8 cellular contexts compared by ENCODE assay signal in genomic region chr6:30685157-30685976, GRCh38. TPM values are rescaled to one million over a fixed set of nuclear protein-coding genes. Genes with fewer than 3 reads are reported as not detected.
DNase-seq lines count a peak whose midpoint lies in the region; ATAC-seq and TF ChIP-seq lines count a peak whose summit lies in the region.

No MANE protein-coding gene starts in this region.

- H3K27me3 ChIP-seq in BE2C (no peaks in the 10 kb centered on the region), stomach (no peaks in the 10 kb centered on the region)

- peaks cover 62% of the 10 kb centered on the region for H3K36me3 Mint-ChIP-seq in activated T-helper 2 cell treated with anti-CD3 and anti-CD28 coated beads, Interferon-gamma antibody, Interleukin-2, Interleukin-4, amounts not matched to agents 10 μg/mL and 5 μg/mL and 100 μg/mL, durations not matched to agents 14 hours and 24 hours and 36 hours (ENCODE audit: low read depth)

- H3K4me3 Mint-ChIP-seq in activated T-helper 2 cell treated with anti-CD3 and anti-CD28 coated beads, Interferon-gamma antibody, Interleukin-2, Interleukin-4, amounts not matched to agents 10 μg/mL and 5 μg/mL and 100 μg/mL, durations not matched to agents 14 hours and 24 hours and 36 hours (ENCODE audit: low read depth) = peak overlapping the region; percentile 97

- DNase-seq in BE2C (peak; percentile 41), iPS-NIHi11 (ENCODE audit: low spot score) (peak; percentile 25), stomach (no peak), amygdala (lab: John Stamatoyannopoulos, UW) (no peak), NCI-H1092 treated with DMSO at 0.1 percent for 48 hours (lab: John Stamatoyannopoulos, UW) (no peak)
- no peak for DNase-seq in Jurkat, Clone E6-1 (ENCODE audit: low read depth, low spot score)
- no peak for DNase-seq in activated T-helper 2 cell treated with anti-CD3 and anti-CD28 coated beads, Interferon-gamma antibody, Interleukin-2, Interleukin-4, amounts not matched to agents 10 μg/mL and 5 μg/mL and 100 μg/mL, durations not matched to agents 14 hours and 24 hours and 36 hours (ENCODE audit: low spot score)

- H3K4me1 ChIP-seq in BE2C = peaks cover 10% of the 10 kb centered on the region; the same call in 1 of the 2 replicates
- H3K4me1 ChIP-seq in stomach = peaks cover 34 to 84% (median 60%) of the 10 kb centered on the region in 4 donors

- TF ChIP-seq CTCF in BE2C (IDR thresholded peaks at IDR 0.05; ENCODE audit: low read depth, low read length) = peak; percentile 30
- no peak for TF ChIP-seq CTCF in stomach (IDR thresholded peaks at IDR 0.05)

- H3K4me1 Mint-ChIP-seq in activated T-helper 2 cell treated with anti-CD3 and anti-CD28 coated beads, Interferon-gamma antibody, Interleukin-2, Interleukin-4, amounts not matched to agents 10 μg/mL and 5 μg/mL and 100 μg/mL, durations not matched to agents 14 hours and 24 hours and 36 hours (ENCODE audit: low read depth) = peaks cover 33% of the 10 kb centered on the region

- 40 to 70% (median 54%) methylated on average over 28 of the region's 28 CpGs for WGBS in stomach, 5 donors

- H3K4me3 ChIP-seq in BE2C (ENCODE audit: low read depth, low read length) = peak overlapping the region; percentile 74
- H3K4me3 ChIP-seq in Jurkat, Clone E6-1 (ENCODE audit: low read length) = peak overlapping the region; percentile 87
- H3K4me3 ChIP-seq in stomach = peak overlapping the region; percentile 69 to 88 (median 82)

- intact Hi-C loops in activated T-helper 2 cell treated with anti-CD3 and anti-CD28 coated beads, Interferon-gamma antibody, Interleukin-2, Interleukin-4, amounts not matched to agents 10 μg/mL and 5 μg/mL and 100 μg/mL, durations not matched to agents 14 hours and 24 hours and 36 hours (cut with micrococcal nuclease) = loop anchor here (5.0 kb wide), 2 partner anchors 128 to 967 kb away; partner anchors contain the start of genes BAG6, GNL1 and PRR3
- intact Hi-C loops in stomach (cut with DNase I; ENCODE audit: low total_unique reads) = no loop called here

- H3K27ac ChIP-seq in stomach = peak overlapping the region; percentile 77 to 99 (median 97)

- no peak for TF ChIP-seq POLR2A in stomach (IDR thresholded peaks at IDR 0.05)

- ATAC-seq in HG03521 (IDR thresholded peaks at IDR 0.05; ENCODE audit: unreplicated experiment) = no peak

- no peaks in the 10 kb centered on the region for H3K27me3 Mint-ChIP-seq in activated T-helper 2 cell treated with anti-CD3 and anti-CD28 coated beads, Interferon-gamma antibody, Interleukin-2, Interleukin-4, amounts not matched to agents 10 μg/mL and 5 μg/mL and 100 μg/mL, durations not matched to agents 14 hours and 24 hours and 36 hours (ENCODE audit: low read depth)

- H3K9me3 Mint-ChIP-seq in activated T-helper 2 cell treated with anti-CD3 and anti-CD28 coated beads, Interferon-gamma antibody, Interleukin-2, Interleukin-4, amounts not matched to agents 10 μg/mL and 5 μg/mL and 100 μg/mL, durations not matched to agents 14 hours and 24 hours and 36 hours = no peaks in the 10 kb centered on the region

- no peak for TF ChIP-seq EP300 in stomach (IDR thresholded peaks at IDR 0.05)

- H3K27ac Mint-ChIP-seq in activated T-helper 2 cell treated with anti-CD3 and anti-CD28 coated beads, Interferon-gamma antibody, Interleukin-2, Interleukin-4, amounts not matched to agents 10 μg/mL and 5 μg/mL and 100 μg/mL, durations not matched to agents 14 hours and 24 hours and 36 hours = peak overlapping the region; percentile 93

- H3K36me3 ChIP-seq in BE2C (peaks cover 16% of the 10 kb centered on the region), stomach (peaks cover 0 to 6% (median 2%) of the 10 kb centered on the region in 4 donors)

- H3K9me3 ChIP-seq in BE2C (no peaks in the 10 kb centered on the region), stomach (no peaks in the 10 kb centered on the region)

RNA-seq across cellular contexts. Expression of gene PPP1R18, which starts 1.1 kb away (rescaled TPM):
- polyA plus RNA-seq in BE2C (2012; ENCODE audit: insufficient read depth, insufficient read length, low read depth) = 273 TPM
- polyA plus RNA-seq in Jurkat, Clone E6-1 (2012; ENCODE audit: insufficient read depth, insufficient read length) = 130 TPM
- 137 and 144 TPM in 2 replicates for total RNA-seq in activated T-helper 2 cell treated with anti-CD3 and anti-CD28 coated beads, Interferon-gamma antibody, Interleukin-2, Interleukin-4, amounts not matched to agents 10 μg/mL and 5 μg/mL and 100 μg/mL, durations not matched to agents 14 hours and 24 hours and 36 hours
- total RNA-seq in stomach = 10 to 100 TPM in 4 of 5 donors, 1 to 10 TPM in 1; 9.0 to 20.1 (median 12.8) TPM
- 10 to 100 TPM; 24.7 to 40.3 (median 32.2) TPM for polyA plus RNA-seq in stomach

RNA-seq across cellular contexts. Expression of gene NRM, which starts 5.4 kb away (rescaled TPM):
- 58.5 TPM for polyA plus RNA-seq in BE2C (2012; ENCODE audit: insufficient read depth, insufficient read length, low read depth)
- polyA plus RNA-seq in Jurkat, Clone E6-1 (2012; ENCODE audit: insufficient read depth, insufficient read length) = 75.0 TPM
- 23.1 and 24.2 TPM in 2 replicates for total RNA-seq in activated T-helper 2 cell treated with anti-CD3 and anti-CD28 coated beads, Interferon-gamma antibody, Interleukin-2, Interleukin-4, amounts not matched to agents 10 μg/mL and 5 μg/mL and 100 μg/mL, durations not matched to agents 14 hours and 24 hours and 36 hours
- 1 to 10 TPM in 4 of 5 donors, under 1 TPM in 1; 0.92 to 6.4 (median 2.9) TPM for total RNA-seq in stomach
- 10 to 100 TPM in 1 of 3 donors, 1 to 10 TPM in 2; 4.1 to 15.8 (median 8.5) TPM for polyA plus RNA-seq in stomach

RNA-seq across cellular contexts. Expression of gene DHX16, which starts 12.6 kb away (rescaled TPM):
- polyA plus RNA-seq in BE2C (2012; ENCODE audit: insufficient read depth, insufficient read length, low read depth) = 80.9 TPM
- 71.4 TPM for polyA plus RNA-seq in Jurkat, Clone E6-1 (2012; ENCODE audit: insufficient read depth, insufficient read length)
- total RNA-seq in activated T-helper 2 cell treated with anti-CD3 and anti-CD28 coated beads, Interferon-gamma antibody, Interleukin-2, Interleukin-4, amounts not matched to agents 10 μg/mL and 5 μg/mL and 100 μg/mL, durations not matched to agents 14 hours and 24 hours and 36 hours = 48.4 and 48.5 TPM in 2 replicates
- total RNA-seq in stomach = 10 to 100 TPM; 22.0 to 67.0 (median 30.1) TPM
- 10 to 100 TPM; 18.3 to 34.0 (median 23.4) TPM for polyA plus RNA-seq in stomach

RNA-seq across cellular contexts. Expression of gene MDC1, which starts 31.7 kb away (rescaled TPM):
- polyA plus RNA-seq in BE2C (2012; ENCODE audit: insufficient read depth, insufficient read length, low read depth) = 41.4 TPM
- polyA plus RNA-seq in Jurkat, Clone E6-1 (2012; ENCODE audit: insufficient read depth, insufficient read length) = 75.5 TPM
- 88.3 and 96.6 TPM in 2 replicates for total RNA-seq in activated T-helper 2 cell treated with anti-CD3 and anti-CD28 coated beads, Interferon-gamma antibody, Interleukin-2, Interleukin-4, amounts not matched to agents 10 μg/mL and 5 μg/mL and 100 μg/mL, durations not matched to agents 14 hours and 24 hours and 36 hours
- total RNA-seq in stomach = 100 to 1,000 TPM in 2 of 5 donors, 10 to 100 TPM in 2, 1 to 10 TPM in 1; 9.6 to 153 (median 99.2) TPM
- polyA plus RNA-seq in stomach = 1 to 10 TPM; 3.8 to 8.7 (median 4.2) TPM

RNA-seq across cellular contexts. Expression of gene TUBB, which starts 34.8 kb away (rescaled TPM):
- 764 TPM for polyA plus RNA-seq in BE2C (2012; ENCODE audit: insufficient read depth, insufficient read length, low read depth)
- polyA plus RNA-seq in Jurkat, Clone E6-1 (2012; ENCODE audit: insufficient read depth, insufficient read length) = 2,432 TPM
- 1,115 and 1,128 TPM in 2 replicates for total RNA-seq in activated T-helper 2 cell treated with anti-CD3 and anti-CD28 coated beads, Interferon-gamma antibody, Interleukin-2, Interleukin-4, amounts not matched to agents 10 μg/mL and 5 μg/mL and 100 μg/mL, durations not matched to agents 14 hours and 24 hours and 36 hours
- 100 to 1,000 TPM in 4 of 5 donors, 10 to 100 TPM in 1; 67.5 to 177 (median 109) TPM for total RNA-seq in stomach
- 100 to 1,000 TPM; 127 to 223 (median 183) TPM for polyA plus RNA-seq in stomach

Comparison
In these comparisons a context has a peak if more than half of its experiments do, and no peak if none do; other contexts are left out.
1. DNase-seq: peak in BE2C (single experiment) and iPS-NIHi11 (single experiment); none in Jurkat, Clone E6-1 (single experiment), activated T-helper 2 cell treated with anti-CD3 and anti-CD28 coated beads, Interferon-gamma antibody, Interleukin-2, Interleukin-4, amounts not matched to agents 10 μg/mL and 5 μg/mL and 100 μg/mL, durations not matched to agents 14 hours and 24 hours and 36 hours (single experiment), stomach (single experiment), amygdala (0 of 56) and NCI-H1092 treated with DMSO at 0.1 percent for 48 hours (single experiment).
2. Peak in every context shown above with its lines, with median percentiles within 50 percentile points of each other: H3K4me3 ChIP-seq.